Comparison of ENCODE assay signal across 31 cellular contexts in the genomic region with DNA sequence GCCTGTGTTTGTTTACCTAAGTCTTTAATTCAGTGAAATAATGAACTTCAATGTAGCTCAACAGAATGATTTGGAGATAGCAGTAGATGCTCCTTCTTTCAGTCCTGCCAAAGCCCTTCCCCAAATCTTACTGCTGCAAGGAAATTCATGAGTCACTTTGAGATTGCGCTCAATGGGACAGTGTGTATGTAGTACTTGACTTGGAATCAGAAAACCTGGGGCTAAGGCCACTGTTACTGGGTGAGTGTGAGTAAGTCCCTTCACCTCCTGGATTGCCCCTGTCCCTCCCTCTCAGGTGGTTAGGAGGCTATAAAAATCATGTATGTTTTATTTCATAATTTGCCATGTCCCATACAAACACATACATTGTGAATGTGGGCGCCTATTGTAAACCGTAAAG. TPM values are rescaled to one million over a fixed set of nuclear protein-coding genes. Genes with fewer than 3 reads are reported as not detected.
"Had no signal": no experiment of that assay in that cellular context is flagged by ENCODE, and none has a peak within 500 bp of the region (broad histone marks: within the 10 kb centered on the region; RNA-seq: fewer than 3 reads in every experiment).

No MANE protein-coding gene starts in this region.

- H3K27ac ChIP-seq: cardiac muscle cell, esophagus muscularis mucosa, heart right ventricle, left ventricle myocardium inferior, pancreas, prostate gland, skin epidermis, uterus, VCaP had no signal

- H3K36me3 ChIP-seq: cardiac muscle cell, esophagus muscularis mucosa, heart right ventricle, left ventricle myocardium inferior, pancreas, prostate gland, uterus had no signal

- FAIRE-seq: pancreas, TTC549 had no signal

- H3K27me3 Mint-ChIP-seq: naive B cell, type B pancreatic cell had no signal

- H3K4me1 ChIP-seq: pancreas, prostate gland, uterus had no signal

- H3K4me3 ChIP-seq: cardiac muscle cell, esophagus muscularis mucosa, heart right ventricle, left ventricle myocardium inferior, lung, pancreas, prostate gland, skin epidermis, uterus had no signal

- H3K9me3 Mint-ChIP-seq: nephron progenitor cell; stimulated activated naive CD8-positive, alpha-beta T cell treated with anti-CD3 and anti-CD28 coated beads, Interleukin-15, Interleukin-2, amounts not matched to agents 100 ng/mL and 50 ng/mL, for 24 hours; type B pancreatic cell had no signal

- H3K27me3 ChIP-seq: cardiac muscle cell, esophagus muscularis mucosa, heart right ventricle, uterus had no signal

- H3K4me1 Mint-ChIP-seq: naive B cell; stimulated activated effector memory CD8-positive, alpha-beta T cell treated with anti-CD3 and anti-CD28 coated beads, Interleukin-12 subunit alpha, Interleukin-12 subunit beta, amount 100 ng/mL, for 72 hours had no signal

- H3K27ac Mint-ChIP-seq: activated naive CD8-positive, alpha-beta T cell; naive B cell; nephron progenitor cell; stimulated activated effector memory CD8-positive, alpha-beta T cell treated with anti-CD3 and anti-CD28 coated beads, Interleukin-12 subunit alpha, Interleukin-12 subunit beta, amount 100 ng/mL, for 72 hours; stimulated activated naive CD8-positive, alpha-beta T cell treated with anti-CD3 and anti-CD28 coated beads, Interleukin-15, Interleukin-2, amounts not matched to agents 100 ng/mL and 50 ng/mL, for 24 hours; type B pancreatic cell had no signal

- ATAC-seq: activated CD4-positive, CD25-positive, alpha-beta regulatory T cell treated with anti-CD3 and anti-CD28 coated beads, Interleukin-2, amount 50 U/mL, for 24 hours; sciatic nerve; stimulated activated effector memory CD8-positive, alpha-beta T cell treated with anti-CD3 and anti-CD28 coated beads, Interleukin-12 subunit alpha, Interleukin-12 subunit beta, amount 100 ng/mL, for 72 hours had no signal

- H3K9me3 ChIP-seq: esophagus muscularis mucosa, heart right ventricle, left ventricle myocardium inferior, pancreas, prostate gland, uterus had no signal

- H3K4me3 Mint-ChIP-seq: activated naive CD8-positive, alpha-beta T cell; naive B cell; nephron progenitor cell; stimulated activated effector memory CD8-positive, alpha-beta T cell treated with anti-CD3 and anti-CD28 coated beads, Interleukin-12 subunit alpha, Interleukin-12 subunit beta, amount 100 ng/mL, for 72 hours; stimulated activated naive CD8-positive, alpha-beta T cell treated with anti-CD3 and anti-CD28 coated beads, Interleukin-15, Interleukin-2, amounts not matched to agents 100 ng/mL and 50 ng/mL, for 24 hours; type B pancreatic cell had no signal

- H3K36me3 Mint-ChIP-seq: activated naive CD8-positive, alpha-beta T cell; naive B cell; stimulated activated effector memory CD8-positive, alpha-beta T cell treated with anti-CD3 and anti-CD28 coated beads, Interleukin-12 subunit alpha, Interleukin-12 subunit beta, amount 100 ng/mL, for 72 hours; type B pancreatic cell had no signal

- DNase-seq: activated CD4-positive, alpha-beta T cell treated with anti-CD3 and anti-CD28 coated beads for 48 hours; activated CD4-positive, alpha-beta T cell treated with anti-CD3 and anti-CD28 coated beads, Interleukin-2, amount 50 U/mL, for 48 hours; activated CD8-positive, alpha-beta memory T cell treated with anti-CD3 and anti-CD28 coated beads for 24 hours; activated effector memory CD4-positive, alpha-beta T cell treated with Interleukin-2 at 50 U/mL for 16 hours; activated naive CD4-positive, alpha-beta T cell treated with Interleukin-2 at 50 U/mL for 16 hours; cortex of kidney; foreskin melanocyte; heart right ventricle; islet precursor cell; left ventricle myocardium inferior; naive B cell; nephron progenitor cell; pancreas; stimulated activated CD4-positive, alpha-beta T cell treated with anti-CD3 and anti-CD28 coated beads, Interleukin-4, amount 100 ng/mL, for 24 hours; T-helper 9 cell; uterus had no signal

RNA-seq across cellular contexts. Expression of gene ATP13A5, which starts 29.9 kb away (rescaled TPM):
- total RNA-seq: cardiac muscle cell, esophagus muscularis mucosa, glomerular endothelial cell, heart right ventricle, left ventricle myocardium inferior, prostate gland, sciatic nerve, subcutaneous adipose tissue, uterus had no signal
